ENCODE assay signal across 8 cellular contexts in genomic region chr6:31680841-31681671, GRCh38. TPM values are rescaled to one million over a fixed set of nuclear protein-coding genes. Genes with fewer than 3 reads are reported as not detected.
DNase-seq lines count a peak whose midpoint lies in the region; ATAC-seq and TF ChIP-seq lines count a peak whose summit lies in the region.

Gene LY6G5C, minus strand, starts transcription at chr6:31681067. Its CDS starts 694 bp downstream, at chr6:31680373.

- peak within 1 kb of the TSS; percentile 63 for H3K27ac Mint-ChIP-seq in activated naive CD8-positive, alpha-beta T cell treated with anti-CD3 and anti-CD28 coated beads, Interleukin-2, amount 50 U/mL, for 24 hours

- ATAC-seq in SK-N-SH treated with all-trans-retinoic acid at 6 μM for 48 hours (peak; percentile 92), Right ventricle myocardium inferior (peak; percentile 91), HG02970 (IDR thresholded peaks at IDR 0.05; ENCODE audit: low FRiP score, unreplicated experiment) (no peak)
- ATAC-seq in activated naive CD8-positive, alpha-beta T cell treated with anti-CD3 and anti-CD28 coated beads, Interleukin-2, amount 50 U/mL, for 24 hours: peak; percentile 73

- H3K36me3 ChIP-seq in urinary bladder (ENCODE audit: insufficient read depth): no peaks in the 10 kb centered on the region

- TF ChIP-seq CTCF in GM12872 (IDR thresholded peaks at IDR 0.05; ENCODE audit: insufficient read depth, low read depth, low read length): peak; percentile 77

- peaks cover 21% of the 10 kb centered on the region for H3K4me1 Mint-ChIP-seq in activated naive CD8-positive, alpha-beta T cell treated with anti-CD3 and anti-CD28 coated beads, Interleukin-2, amount 50 U/mL, for 24 hours

- H3K4me1 ChIP-seq in urinary bladder (ENCODE audit: insufficient read depth): no peaks in the 10 kb centered on the region

- H3K27me3 Mint-ChIP-seq in activated naive CD8-positive, alpha-beta T cell treated with anti-CD3 and anti-CD28 coated beads, Interleukin-2, amount 50 U/mL, for 24 hours: no peaks in the 10 kb centered on the region

- no peaks in the 10 kb centered on the region for H3K9me3 Mint-ChIP-seq in activated naive CD8-positive, alpha-beta T cell treated with anti-CD3 and anti-CD28 coated beads, Interleukin-2, amount 50 U/mL, for 24 hours

- peak; percentile 58 for DNase-seq in NAMALWA (ENCODE audit: low spot score)
- peak; percentile 70 for DNase-seq in activated naive CD8-positive, alpha-beta T cell treated with anti-CD3 and anti-CD28 coated beads, Interleukin-2, amount 50 U/mL, for 24 hours
- DNase-seq in Right ventricle myocardium inferior (ENCODE audit: missing footprints): peak; percentile 89
- peak; percentile 77 for DNase-seq in occipital lobe (lab: John Stamatoyannopoulos, UW)

- intact Hi-C loops in Right ventricle myocardium inferior (cut with DNase I): loop anchor here (2.0 to 10.0 kb wide), 6 partner anchors 48 to 272 kb away; partner anchors contain the start of genes DDAH2 and NEU1

- peak within 1 kb of the TSS; percentile 36 for H3K4me3 ChIP-seq in urinary bladder (ENCODE audit: low read depth, low read length)

- H3K36me3 Mint-ChIP-seq in activated naive CD8-positive, alpha-beta T cell treated with anti-CD3 and anti-CD28 coated beads, Interleukin-2, amount 50 U/mL, for 24 hours (ENCODE audit: low read depth): no peaks in the 10 kb centered on the region

- WGBS in urinary bladder: under 1% methylated on average over 51 of the region's 51 CpGs

- H3K4me3 Mint-ChIP-seq in activated naive CD8-positive, alpha-beta T cell treated with anti-CD3 and anti-CD28 coated beads, Interleukin-2, amount 50 U/mL, for 24 hours: peak within 1 kb of the TSS; percentile 77

- H3K27ac ChIP-seq in urinary bladder (ENCODE audit: low read depth): peak within 1 kb of the TSS; percentile 54

TF ChIP-seq in SK-N-SH treated with all-trans-retinoic acid at 6 μM for 48 hours, 23 proteins besides CTCF, POLR2A, EP300 and RAD21:
- TF ChIP-seq ZNF70 (CRISPR knock-in tag; IDR thresholded peaks at IDR 0.05) (no peak), ISL1 (CRISPR knock-in tag; IDR thresholded peaks at IDR 0.05) (no peak), ZFP3 (CRISPR knock-in tag; IDR thresholded peaks at IDR 0.05) (no peak), RARB (CRISPR knock-in tag; IDR thresholded peaks at IDR 0.05) (no peak), ESRRG (CRISPR knock-in tag; IDR thresholded peaks at IDR 0.05) (no peak)
TF ChIP-seq in SK-N-SH treated with all-trans-retinoic acid at 6 μM for 48 hours: peak in this region for 0.

RNA-seq across cellular contexts. Expression of gene LY6G5C, which starts in this region (rescaled TPM):
- total RNA-seq in Right ventricle myocardium inferior: 1.5 TPM
- 3.1 TPM for total RNA-seq in occipital lobe
- total RNA-seq in urinary bladder: 0.37 TPM
- 4.0 TPM for polyA plus RNA-seq in urinary bladder
